Comparison of ENCODE assay signal across 9 cellular contexts in the genomic region with DNA sequence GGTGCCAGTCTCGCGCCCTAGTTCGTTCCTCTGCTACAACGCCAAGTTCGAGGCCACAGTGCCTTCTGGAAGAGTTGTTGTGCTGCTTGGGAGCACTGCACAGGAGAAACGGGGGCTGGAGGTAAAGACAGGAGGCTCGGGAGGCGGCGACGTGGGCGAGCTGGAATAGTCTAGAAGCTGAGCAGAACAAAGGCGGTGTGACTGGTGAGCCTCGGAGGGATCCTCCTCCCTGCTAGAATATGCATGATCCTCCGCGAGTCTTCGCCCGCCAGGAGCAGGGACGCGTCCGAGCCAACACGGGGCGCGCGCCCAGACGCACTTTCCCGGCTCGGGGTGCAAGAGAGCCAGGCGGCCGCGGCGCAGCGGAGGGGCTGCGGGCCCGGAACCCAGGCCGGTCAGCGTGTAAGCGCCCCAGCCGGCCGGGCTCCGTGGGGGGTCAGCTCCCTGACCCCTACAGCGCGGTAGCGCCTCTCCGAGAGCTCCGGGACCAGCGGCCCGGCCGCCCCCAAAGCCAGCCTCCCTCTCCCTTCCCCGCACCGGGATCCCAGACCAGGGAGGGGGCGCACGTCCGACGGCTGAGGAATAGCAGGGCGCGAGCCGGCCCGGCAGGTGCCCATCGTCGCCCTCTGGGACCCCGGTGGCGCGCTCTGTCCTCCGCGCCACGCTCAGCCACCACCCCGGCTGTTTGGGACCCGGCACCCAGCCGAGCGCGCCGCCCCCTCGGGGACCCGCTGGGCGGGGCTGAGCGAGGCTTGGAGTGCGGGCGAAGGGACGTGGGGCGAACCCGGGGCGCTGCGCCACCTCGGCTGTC.
A peak's percentile ranks its signal among the peaks of the same experiment; 100 is the strongest.
DNase-seq lines count a peak whose midpoint lies in the region; ATAC-seq and TF ChIP-seq lines count a peak whose summit lies in the region.
"Had no signal": no experiment of that assay in that cellular context is flagged by ENCODE, and none has a peak within 500 bp of the region (broad histone marks: within the 10 kb centered on the region; RNA-seq: fewer than 3 reads in every experiment).

No MANE protein-coding gene starts in this region.

- WGBS in lower leg skin, 2 donors, result 6 to 10% methylated on average over 58 to 62 of the region's 84 CpGs
- 9 to 24% (median 10%) methylated on average over 29 to 84 of the region's 84 CpGs for WGBS in spleen, 5 donors

- no peak for TF ChIP-seq CTCF in dorsolateral prefrontal cortex (IDR thresholded peaks at IDR 0.05 in 54 of 56, conservative IDR thresholded peaks at IDR 0.05 in 2 of 56; ENCODE audit: low read depth in 1 of 56, partially characterized antibody in 56 of 56)
- no peak for TF ChIP-seq CTCF in lower leg skin (IDR thresholded peaks at IDR 0.05)
- TF ChIP-seq CTCF in spleen (IDR thresholded peaks at IDR 0.05 in 8 of 11, conservative IDR thresholded peaks at IDR 0.05 in 3 of 11), result no peak

- intact Hi-C loops in dorsolateral prefrontal cortex (cut with DNase I) (no loop called here), lower leg skin (cut with DNase I; ENCODE audit: low total_unique reads) (no loop called here), spleen (cut with DNase I; ENCODE audit: low total_unique reads) (no loop called here)

- DNase-seq in NT2/D1 (ENCODE audit: low read depth, low spot score), result no peak
- DNase-seq in dorsolateral prefrontal cortex, result peak in 5 of 10 donors; percentile 48 to 56 (median 52)
- no peak for DNase-seq in lower leg skin (ENCODE audit: low spot score in 2 of 2)
- no peak for DNase-seq in spleen
- no peak for DNase-seq in NCI-H1092 (lab: John Stamatoyannopoulos, UW)
- no peak for DNase-seq in NCI-H1048 (lab: John Stamatoyannopoulos, UW)
- DNase-seq: amniotic stem cell had no signal

- H3K9me3 ChIP-seq in NT2/D1 (ENCODE audit: insufficient read depth, low read length) (no peaks in the 10 kb centered on the region), spleen (no peaks in the 10 kb centered on the region)

- ATAC-seq in GM18861 (IDR thresholded peaks at IDR 0.05; ENCODE audit: unreplicated experiment) (no peak), GM21526 (IDR thresholded peaks at IDR 0.05; ENCODE audit: low FRiP score, unreplicated experiment) (no peak)

- TF ChIP-seq POLR2A in lower leg skin (IDR thresholded peaks at IDR 0.05) (no peak), spleen (IDR thresholded peaks at IDR 0.05) (no peak)

- peak overlapping the region; percentile 61 for H3K9ac ChIP-seq in NT2/D1 (ENCODE audit: insufficient read length, low read depth)

- H3K27me3 ChIP-seq in NT2/D1 (ENCODE audit: insufficient read depth, insufficient read length) (peaks cover 33% of the 10 kb centered on the region), dorsolateral prefrontal cortex (peaks cover 0 to 62% (median 25%) of the 10 kb centered on the region in 45 donors), spleen (replicated peaks in 1 of 7) (peaks cover 0 to 75% (median 29%) of the 10 kb centered on the region in 7 donors)

- H3K36me3 ChIP-seq in NT2/D1 (ENCODE audit: insufficient read depth, insufficient read length, low read length) (no peaks in the 10 kb centered on the region), spleen (no peaks in the 10 kb centered on the region)

- no peaks in the 10 kb centered on the region for H3K4me1 ChIP-seq in NT2/D1 (ENCODE audit: insufficient read depth, insufficient read length)
- H3K4me1 ChIP-seq in spleen, result peaks cover 7 to 21% (median 16%) of the 10 kb centered on the region in 6 donors

- H3K27ac ChIP-seq in dorsolateral prefrontal cortex (peak overlapping the region in 15 of 59 donors; percentile 21 to 67 (median 47)), spleen (no peak overlapping the region)

- H3K4me3 ChIP-seq in NT2/D1 (ENCODE audit: insufficient read length, low read depth), result peak overlapping the region; percentile 43
- H3K4me3 ChIP-seq in dorsolateral prefrontal cortex, result peak overlapping the region in 58 of 59 donors; percentile 14 to 64 (median 45)
- peak overlapping the region; percentile 11 for H3K4me3 ChIP-seq in lower leg skin (ENCODE audit: low read depth, poor library complexity, severe bottlenecking)
- H3K4me3 ChIP-seq in spleen, result peak overlapping the region; percentile 3 to 71 (median 32)
